ENCODE assay signal across 8 cellular contexts in the genomic region with DNA sequence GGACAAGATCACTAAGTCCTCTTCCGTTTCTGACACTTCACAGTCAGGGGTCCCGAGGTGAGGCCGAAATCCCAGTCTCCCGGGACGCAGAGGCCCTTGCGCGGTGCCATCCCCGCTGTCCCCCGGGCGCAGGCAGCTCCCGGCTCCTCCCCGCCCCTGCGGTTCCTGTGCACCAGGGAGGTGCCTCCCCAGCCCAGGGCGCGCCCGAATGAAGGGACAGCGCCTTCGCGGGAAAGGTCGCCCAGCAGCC. TPM values are rescaled to one million over a fixed set of nuclear protein-coding genes. Genes with fewer than 3 reads are reported as not detected.
DNase-seq lines count a peak whose midpoint lies in the region; ATAC-seq lines count a peak whose summit lies in the region.

No MANE protein-coding gene starts in this region.

- H3K9me3 Mint-ChIP-seq in IgD-negative memory B cell = no peaks in the 10 kb centered on the region
- no peaks in the 10 kb centered on the region for H3K9me3 Mint-ChIP-seq in immature natural killer cell
- H3K9me3 Mint-ChIP-seq in stimulated activated naive CD8-positive, alpha-beta T cell treated with anti-CD3 and anti-CD28 coated beads, Interleukin-15, Interleukin-2, amounts not matched to agents 100 ng/mL and 50 ng/mL, for 24 hours = no peaks in the 10 kb centered on the region

- peak overlapping the region; percentile 44 for H3K27ac ChIP-seq in angular gyrus (ENCODE audit: low read depth, low read length)

- H3K4me1 Mint-ChIP-seq in IgD-negative memory B cell (peaks cover 2 to 22% (median 18%) of the 10 kb centered on the region in 3 donors), immature natural killer cell (peaks cover 23 to 29% of the 10 kb centered on the region in 2 donors)
- H3K4me1 Mint-ChIP-seq in stimulated activated naive CD8-positive, alpha-beta T cell treated with anti-CD3 and anti-CD28 coated beads, Interleukin-15, Interleukin-2, amounts not matched to agents 100 ng/mL and 50 ng/mL, for 24 hours (ENCODE audit: low read depth) = peaks cover 22% of the 10 kb centered on the region

- ATAC-seq in GM21381 (IDR thresholded peaks at IDR 0.05; ENCODE audit: unreplicated experiment) (peak; percentile 42), HG03520 (IDR thresholded peaks at IDR 0.05; ENCODE audit: unreplicated experiment) (no peak)

- H3K27me3 Mint-ChIP-seq in IgD-negative memory B cell = no peaks in the 10 kb centered on the region
- peaks cover 5 to 9% (median 8%) of the 10 kb centered on the region in 3 donors for H3K27me3 Mint-ChIP-seq in immature natural killer cell (ENCODE audit: low read depth in 3 of 3)
- H3K27me3 Mint-ChIP-seq in stimulated activated naive CD8-positive, alpha-beta T cell treated with anti-CD3 and anti-CD28 coated beads, Interleukin-15, Interleukin-2, amounts not matched to agents 100 ng/mL and 50 ng/mL, for 24 hours = no peaks in the 10 kb centered on the region

- DNase-seq in CMK (ENCODE audit: low read depth) (peak; percentile 9), immature natural killer cell (no peak), GDM1 (lab: John Stamatoyannopoulos, UW) (no peak)

- H3K27ac Mint-ChIP-seq in IgD-negative memory B cell = peak overlapping the region; percentile 53 to 99 (median 80)
- peak overlapping the region; percentile 39 to 82 (median 72) for H3K27ac Mint-ChIP-seq in immature natural killer cell
- H3K27ac Mint-ChIP-seq in stimulated activated naive CD8-positive, alpha-beta T cell treated with anti-CD3 and anti-CD28 coated beads, Interleukin-15, Interleukin-2, amounts not matched to agents 100 ng/mL and 50 ng/mL, for 24 hours = peak overlapping the region; percentile 87

- H3K4me3 Mint-ChIP-seq in IgD-negative memory B cell = peak overlapping the region; percentile 86 to 98 (median 96)
- peak overlapping the region; percentile 88 to 95 (median 90) for H3K4me3 Mint-ChIP-seq in immature natural killer cell
- H3K4me3 Mint-ChIP-seq in stimulated activated naive CD8-positive, alpha-beta T cell treated with anti-CD3 and anti-CD28 coated beads, Interleukin-15, Interleukin-2, amounts not matched to agents 100 ng/mL and 50 ng/mL, for 24 hours = peak overlapping the region; percentile 93

- no peaks in the 10 kb centered on the region for H3K36me3 Mint-ChIP-seq in IgD-negative memory B cell
- peaks cover 0 to 4% (median 0%) of the 10 kb centered on the region in 3 donors for H3K36me3 Mint-ChIP-seq in immature natural killer cell
- peaks cover 11% of the 10 kb centered on the region for H3K36me3 Mint-ChIP-seq in stimulated activated naive CD8-positive, alpha-beta T cell treated with anti-CD3 and anti-CD28 coated beads, Interleukin-15, Interleukin-2, amounts not matched to agents 100 ng/mL and 50 ng/mL, for 24 hours (ENCODE audit: low read depth)

RNA-seq across cellular contexts. Expression of a gene that starts 0.4 kb away (rescaled TPM):
- polyA plus RNA-seq in IgD-negative memory B cell = 13.1 TPM
- polyA plus RNA-seq in immature natural killer cell = 10 to 100 TPM in 2 of 3 donors, 1 to 10 TPM in 1; 3.6 to 12.5 (median 10.7) TPM
